1 cellular context compared by ENCODE assay signal in genomic region chr12:6927379-6927991, GRCh38.
TF ChIP-seq lines count a peak whose summit lies in the region.

TSS of gene ATN1 (plus strand) at chr12:6927959. CDS start at chr12:6934002, 6,043 bp downstream.

TF ChIP-seq in WTC11, 78 proteins besides CTCF, POLR2A, EP300 and RAD21 (continued from another document):
- TF ChIP-seq, protein P1, sequence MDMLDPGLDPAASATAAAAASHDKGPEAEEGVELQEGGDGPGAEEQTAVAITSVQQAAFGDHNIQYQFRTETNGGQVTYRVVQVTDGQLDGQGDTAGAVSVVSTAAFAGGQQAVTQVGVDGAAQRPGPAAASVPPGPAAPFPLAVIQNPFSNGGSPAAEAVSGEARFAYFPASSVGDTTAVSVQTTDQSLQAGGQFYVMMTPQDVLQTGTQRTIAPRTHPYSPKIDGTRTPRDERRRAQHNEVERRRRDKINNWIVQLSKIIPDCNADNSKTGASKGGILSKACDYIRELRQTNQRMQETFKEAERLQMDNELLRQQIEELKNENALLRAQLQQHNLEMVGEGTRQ (CRISPR knock-in tag; IDR thresholded peaks at IDR 0.05): no peak
- TF ChIP-seq, protein P2, sequence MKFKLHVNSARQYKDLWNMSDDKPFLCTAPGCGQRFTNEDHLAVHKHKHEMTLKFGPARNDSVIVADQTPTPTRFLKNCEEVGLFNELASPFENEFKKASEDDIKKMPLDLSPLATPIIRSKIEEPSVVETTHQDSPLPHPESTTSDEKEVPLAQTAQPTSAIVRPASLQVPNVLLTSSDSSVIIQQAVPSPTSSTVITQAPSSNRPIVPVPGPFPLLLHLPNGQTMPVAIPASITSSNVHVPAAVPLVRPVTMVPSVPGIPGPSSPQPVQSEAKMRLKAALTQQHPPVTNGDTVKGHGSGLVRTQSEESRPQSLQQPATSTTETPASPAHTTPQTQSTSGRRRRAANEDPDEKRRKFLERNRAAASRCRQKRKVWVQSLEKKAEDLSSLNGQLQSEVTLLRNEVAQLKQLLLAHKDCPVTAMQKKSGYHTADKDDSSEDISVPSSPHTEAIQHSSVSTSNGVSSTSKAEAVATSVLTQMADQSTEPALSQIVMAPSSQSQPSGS (CRISPR knock-in tag; IDR thresholded peaks at IDR 0.05; ENCODE audit: borderline replicate concordance, low read depth): no peak
- TF ChIP-seq KAT7 (CRISPR knock-in tag; IDR thresholded peaks at IDR 0.05; ENCODE audit: borderline replicate concordance): peak; percentile 98; the same call in 1 of the 2 replicates
- TF ChIP-seq OVOL2 (CRISPR knock-in tag; IDR thresholded peaks at IDR 0.05; ENCODE audit: borderline replicate concordance): no peak
- no peak for TF ChIP-seq CREM (CRISPR knock-in tag; IDR thresholded peaks at IDR 0.05)
- TF ChIP-seq SMAD4 (CRISPR knock-in tag; IDR thresholded peaks at IDR 0.05): no peak
- TF ChIP-seq TCF7 (CRISPR knock-in tag; IDR thresholded peaks at IDR 0.05; ENCODE audit: low read depth): 0 out of 2 replicates have a peak, but pooled peaks have one; percentile 27
- peak; percentile 34; the same call in 1 of the 2 replicates for TF ChIP-seq ARID4B (CRISPR knock-in tag; IDR thresholded peaks at IDR 0.05; ENCODE audit: borderline replicate concordance)
- 0 out of 2 replicates have a peak, but pooled peaks have one; percentile 23 for TF ChIP-seq ZNF121 (CRISPR knock-in tag; IDR thresholded peaks at IDR 0.05)
- TF ChIP-seq RELA (CRISPR knock-in tag; IDR thresholded peaks at IDR 0.05; ENCODE audit: borderline replicate concordance): no peak
- peak; percentile 65; the same call in 1 of the 2 replicates for TF ChIP-seq MYBL2 (CRISPR knock-in tag; IDR thresholded peaks at IDR 0.05)
- peak; percentile 90 for TF ChIP-seq ZNF281 (CRISPR knock-in tag; IDR thresholded peaks at IDR 0.05)
- TF ChIP-seq STAT6 (CRISPR knock-in tag; conservative IDR thresholded peaks at IDR 0.05; ENCODE audit: low read depth): no peak
- TF ChIP-seq SP1 (CRISPR knock-in tag; conservative IDR thresholded peaks at IDR 0.05): peak; percentile 61; the same call in 1 of the 2 replicates
- no peak for TF ChIP-seq GABPB1 (CRISPR knock-in tag; IDR thresholded peaks at IDR 0.05)
- no peak for TF ChIP-seq CDX4 (CRISPR knock-in tag; IDR thresholded peaks at IDR 0.05; ENCODE audit: borderline replicate concordance)
- TF ChIP-seq, protein P3, sequence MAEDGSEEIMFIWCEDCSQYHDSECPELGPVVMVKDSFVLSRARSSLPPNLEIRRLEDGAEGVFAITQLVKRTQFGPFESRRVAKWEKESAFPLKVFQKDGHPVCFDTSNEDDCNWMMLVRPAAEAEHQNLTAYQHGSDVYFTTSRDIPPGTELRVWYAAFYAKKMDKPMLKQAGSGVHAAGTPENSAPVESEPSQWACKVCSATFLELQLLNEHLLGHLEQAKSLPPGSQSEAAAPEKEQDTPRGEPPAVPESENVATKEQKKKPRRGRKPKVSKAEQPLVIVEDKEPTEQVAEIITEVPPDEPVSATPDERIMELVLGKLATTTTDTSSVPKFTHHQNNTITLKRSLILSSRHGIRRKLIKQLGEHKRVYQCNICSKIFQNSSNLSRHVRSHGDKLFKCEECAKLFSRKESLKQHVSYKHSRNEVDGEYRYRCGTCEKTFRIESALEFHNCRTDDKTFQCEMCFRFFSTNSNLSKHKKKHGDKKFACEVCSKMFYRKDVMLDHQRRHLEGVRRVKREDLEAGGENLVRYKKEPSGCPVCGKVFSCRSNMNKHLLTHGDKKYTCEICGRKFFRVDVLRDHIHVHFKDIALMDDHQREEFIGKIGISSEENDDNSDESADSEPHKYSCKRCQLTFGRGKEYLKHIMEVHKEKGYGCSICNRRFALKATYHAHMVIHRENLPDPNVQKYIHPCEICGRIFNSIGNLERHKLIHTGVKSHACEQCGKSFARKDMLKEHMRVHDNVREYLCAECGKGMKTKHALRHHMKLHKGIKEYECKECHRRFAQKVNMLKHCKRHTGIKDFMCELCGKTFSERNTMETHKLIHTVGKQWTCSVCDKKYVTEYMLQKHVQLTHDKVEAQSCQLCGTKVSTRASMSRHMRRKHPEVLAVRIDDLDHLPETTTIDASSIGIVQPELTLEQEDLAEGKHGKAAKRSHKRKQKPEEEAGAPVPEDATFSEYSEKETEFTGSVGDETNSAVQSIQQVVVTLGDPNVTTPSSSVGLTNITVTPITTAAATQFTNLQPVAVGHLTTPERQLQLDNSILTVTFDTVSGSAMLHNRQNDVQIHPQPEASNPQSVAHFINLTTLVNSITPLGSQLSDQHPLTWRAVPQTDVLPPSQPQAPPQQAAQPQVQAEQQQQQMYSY (CRISPR knock-in tag; IDR thresholded peaks at IDR 0.05): peak; percentile 79
